Comparison of ENCODE assay signal across 2 cellular contexts in genomic region chr5:132369471-132370240, GRCh38.
TF ChIP-seq lines count a peak whose summit lies in the region.

Gene SLC22A5 (plus strand): TSS chr5:132369710. CDS start chr5:132369973, 263 bp downstream.

TF ChIP-seq in IMR-90, 13 proteins besides CTCF, POLR2A, EP300 and RAD21 (continued from another document):
- TF ChIP-seq ELK1 (IDR thresholded peaks at IDR 0.05; ENCODE audit: borderline replicate concordance, low read depth, low read length) (no peak), USF2 (IDR thresholded peaks at IDR 0.05; ENCODE audit: low read depth, low read length) (no peak), RCOR1 (IDR thresholded peaks at IDR 0.05; ENCODE audit: insufficient replicate concordance, low read length) (no peak), MAZ (IDR thresholded peaks at IDR 0.05; ENCODE audit: borderline replicate concordance, low read depth, low read length) (no peak), BHLHE40 (IDR thresholded peaks at IDR 0.05; ENCODE audit: low read depth, low read length) (no peak), CHD1 (IDR thresholded peaks at IDR 0.05; ENCODE audit: low read depth, low read length) (no peak), CEBPB (IDR thresholded peaks at IDR 0.05; ENCODE audit: low read depth, low read length) (no peak), MAFK (IDR thresholded peaks at IDR 0.05; ENCODE audit: low read depth, low read length) (no peak), NFE2L2 (IDR thresholded peaks at IDR 0.05; ENCODE audit: low read depth, low read length) (no peak), SMC3 (IDR thresholded peaks at IDR 0.05; ENCODE audit: low read depth, low read length) (no peak), RFX5 (IDR thresholded peaks at IDR 0.05; ENCODE audit: low read depth, low read length) (no peak), FOS (IDR thresholded peaks at IDR 0.05; ENCODE audit: low read depth, low read length) (no peak)

TF ChIP-seq in SK-N-SH, 30 proteins besides CTCF, POLR2A, EP300 and RAD21 (continued from another document):
- TF ChIP-seq REST (IDR thresholded peaks at IDR 0.05; ENCODE audit: low read depth, low read length) (no peak), FOSL2 (IDR thresholded peaks at IDR 0.05; ENCODE audit: borderline replicate concordance, low read depth) (no peak), ZBTB33 (IDR thresholded peaks at IDR 0.05; ENCODE audit: borderline replicate concordance, low read depth) (no peak), MXI1 (IDR thresholded peaks at IDR 0.05; ENCODE audit: low read depth, low read length) (peak; percentile 33; the same call in 1 of the 2 replicates), EZH2phosphoT487 (IDR thresholded peaks at IDR 0.05; ENCODE audit: borderline replicate concordance, low read depth) (no peak), POLR2AphosphoS5 (IDR thresholded peaks at IDR 0.05; ENCODE audit: low read depth, low read length) (peak; percentile 52; the same call in 1 of the 2 replicates), MAX (IDR thresholded peaks at IDR 0.05; ENCODE audit: low read depth) (peak; percentile 74; the same call in 1 of the 2 replicates), RFX5 (IDR thresholded peaks at IDR 0.05; ENCODE audit: low read length) (no peak), ELF1 (IDR thresholded peaks at IDR 0.05) (no peak), USF1 (IDR thresholded peaks at IDR 0.05; ENCODE audit: borderline replicate concordance, low read depth) (no peak), GABPA (IDR thresholded peaks at IDR 0.05; ENCODE audit: low read depth) (no peak)
